In the genomic region with DNA sequence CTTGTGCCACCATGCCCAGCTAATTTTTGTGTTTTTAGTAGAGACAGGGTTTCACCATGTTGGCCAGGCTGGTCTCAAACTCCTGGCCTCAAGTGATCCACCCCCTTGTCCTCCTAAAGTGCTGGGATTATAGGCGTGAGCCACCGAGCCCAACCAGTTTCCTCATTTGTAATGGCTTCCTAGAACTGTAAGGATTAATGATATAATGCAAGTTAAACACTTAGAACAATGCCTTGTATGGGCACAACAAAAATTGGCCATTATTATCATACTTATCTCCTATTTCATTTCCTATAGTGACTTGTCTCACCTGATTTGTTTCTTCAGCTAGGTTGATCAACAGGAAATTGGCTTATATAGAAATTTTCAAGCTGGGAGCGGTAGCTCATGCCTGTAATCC, we compare ENCODE assay signal across 28 cellular contexts.
"Had no signal": no experiment of that assay in that cellular context is flagged by ENCODE, and none has a peak within 500 bp of the region (broad histone marks: within the 10 kb centered on the region; RNA-seq: fewer than 3 reads in every experiment).

No MANE protein-coding gene starts in this region.

- H3K27ac ChIP-seq: neural progenitor cell, ovary, parathyroid adenoma, psoas muscle, right lobe of liver, sigmoid colon, suprapubic skin, testis, tibial artery, transverse colon, upper lobe of right lung, vagina had no signal

- H3K4me1 Mint-ChIP-seq: natural killer cell; neural progenitor cell; stimulated activated effector memory CD8-positive, alpha-beta T cell treated with anti-CD3 and anti-CD28 coated beads, Interleukin-12 subunit alpha, Interleukin-12 subunit beta, amount 100 ng/mL, for 72 hours; stimulated activated naive B cell treated with anti-CD40 and anti-IgM and Interleukin-4, amounts not matched to agents 10 μg/mL and 1 μg/mL and 100 μg/mL, for 72 hours had no signal

- H3K27ac Mint-ChIP-seq: natural killer cell; nephron; neural progenitor cell; progenitor cell of endocrine pancreas; stimulated activated naive CD8-positive, alpha-beta T cell treated with anti-CD3 and anti-CD28 coated beads, Interleukin-15, Interleukin-2, amounts not matched to agents 100 ng/mL and 50 ng/mL, for 24 hours; type B pancreatic cell had no signal

- H3K9me3 ChIP-seq: ovary, psoas muscle, right lobe of liver, sigmoid colon, suprapubic skin, testis, tibial artery, transverse colon, upper lobe of right lung, vagina had no signal

- H3K4me3 Mint-ChIP-seq: natural killer cell; nephron; neural progenitor cell; stimulated activated effector memory CD8-positive, alpha-beta T cell treated with anti-CD3 and anti-CD28 coated beads, Interleukin-12 subunit alpha, Interleukin-12 subunit beta, amount 100 ng/mL, for 72 hours; stimulated activated naive B cell treated with anti-CD40 and anti-IgM and Interleukin-4, amounts not matched to agents 10 μg/mL and 1 μg/mL and 100 μg/mL, for 72 hours; stimulated activated naive CD8-positive, alpha-beta T cell treated with anti-CD3 and anti-CD28 coated beads, Interleukin-15, Interleukin-2, amounts not matched to agents 100 ng/mL and 50 ng/mL, for 24 hours; type B pancreatic cell had no signal

- H3K4me3 ChIP-seq: neural progenitor cell, ovary, psoas muscle, right lobe of liver, sigmoid colon, suprapubic skin, testis, tibial artery, transverse colon, upper lobe of right lung, vagina had no signal

- DNase-seq: natural killer cell; occipital lobe; psoas muscle; right cardiac atrium; right lobe of liver; sigmoid colon; small intestine; stimulated activated CD4-positive, alpha-beta T cell treated with anti-CD3 and anti-CD28 coated beads, Interleukin-15, amount 100 ng/mL, for 24 hours; stimulated activated CD4-positive, alpha-beta T cell treated with anti-CD3 and anti-CD28 coated beads, Interleukin-2, amount 100 ng/mL, for 24 hours; stimulated activated CD4-positive, alpha-beta T cell treated with anti-CD3 and anti-CD28 coated beads, Interleukin-2, amount 100 ng/mL, for 48 hours; stimulated activated CD4-positive, alpha-beta T cell treated with anti-CD3 and anti-CD28 coated beads, Interleukin-4, amount 100 ng/mL, for 24 hours; stimulated activated naive B cell treated with anti-CD40 and anti-IgM and Interleukin-4, amounts not matched to agents 10 μg/mL and 1 μg/mL and 100 μg/mL, for 72 hours; stimulated activated naive CD4-positive, alpha-beta T cell treated with Interleukin-2 at 50 U/mL for 16 hours; substantia nigra; testis; transverse colon; upper lobe of right lung had no signal

- H3K4me1 ChIP-seq: neural progenitor cell, parathyroid adenoma, psoas muscle, right lobe of liver, sigmoid colon, suprapubic skin, testis, tibial artery, transverse colon, upper lobe of right lung, vagina had no signal

- H3K36me3 ChIP-seq: neural progenitor cell, ovary had no signal

- H3K27me3 Mint-ChIP-seq: progenitor cell of endocrine pancreas; stimulated activated naive B cell treated with anti-CD40 and anti-IgM and Interleukin-4, amounts not matched to agents 10 μg/mL and 1 μg/mL and 100 μg/mL, for 72 hours; stimulated activated naive CD8-positive, alpha-beta T cell treated with anti-CD3 and anti-CD28 coated beads, Interleukin-15, Interleukin-2, amounts not matched to agents 100 ng/mL and 50 ng/mL, for 24 hours; type B pancreatic cell had no signal

- H3K9me3 Mint-ChIP-seq: natural killer cell; nephron; neural progenitor cell; stimulated activated effector memory CD8-positive, alpha-beta T cell treated with anti-CD3 and anti-CD28 coated beads, Interleukin-12 subunit alpha, Interleukin-12 subunit beta, amount 100 ng/mL, for 72 hours; stimulated activated naive B cell treated with anti-CD40 and anti-IgM and Interleukin-4, amounts not matched to agents 10 μg/mL and 1 μg/mL and 100 μg/mL, for 72 hours; stimulated activated naive CD8-positive, alpha-beta T cell treated with anti-CD3 and anti-CD28 coated beads, Interleukin-15, Interleukin-2, amounts not matched to agents 100 ng/mL and 50 ng/mL, for 24 hours; type B pancreatic cell had no signal

- H3K27me3 ChIP-seq: neural progenitor cell, ovary, right lobe of liver, sigmoid colon, suprapubic skin, testis, tibial artery, transverse colon, upper lobe of right lung, vagina had no signal
